In the genomic region with DNA sequence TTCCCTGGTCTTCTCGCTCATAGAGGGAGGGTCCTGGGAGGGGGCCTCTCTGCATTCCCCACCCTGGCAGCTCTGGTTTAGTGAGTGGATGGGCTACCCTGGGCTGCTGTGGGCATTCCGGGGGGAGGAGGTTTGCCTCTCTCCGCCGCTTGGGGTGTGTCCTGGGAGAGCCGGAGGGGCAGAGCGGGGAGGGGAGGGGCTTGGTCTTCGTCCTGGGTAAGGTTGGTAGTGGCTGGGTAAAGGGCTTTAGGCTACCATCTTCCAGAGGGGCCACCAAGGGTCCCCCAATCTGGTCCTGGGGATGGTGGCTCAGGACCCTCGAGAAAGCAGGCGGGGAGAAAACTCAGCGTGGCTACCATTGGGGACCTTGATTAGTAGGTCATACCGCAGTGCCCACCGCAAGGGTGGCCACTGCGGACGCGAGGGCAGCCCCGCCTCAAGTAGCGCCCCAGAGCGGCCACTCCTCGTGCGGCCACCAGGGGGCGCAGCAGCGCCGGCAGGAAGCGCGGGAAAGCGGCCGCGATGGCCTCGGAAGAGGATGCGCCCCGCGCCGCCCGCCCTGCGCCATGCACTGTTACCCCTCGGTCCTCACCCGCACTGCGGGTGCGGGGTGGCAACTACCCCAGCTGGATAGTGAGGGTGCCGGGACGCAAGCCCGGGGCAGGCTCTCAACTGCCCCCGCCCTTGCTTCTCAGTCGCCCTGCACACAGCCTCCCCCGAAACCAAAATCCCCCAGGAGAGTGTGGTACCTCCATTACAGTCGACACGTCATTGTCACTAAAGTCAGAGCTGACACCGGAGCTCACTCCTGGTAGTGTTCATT, we compare ENCODE assay signal across 1 cellular context.
TF ChIP-seq lines count a peak whose summit lies in the region.

No MANE protein-coding gene starts in this region.

TF ChIP-seq in HEK293, 187 proteins besides CTCF, POLR2A, EP300 and RAD21 (continued from another document and continues in another):
- TF ChIP-seq, protein P1, sequence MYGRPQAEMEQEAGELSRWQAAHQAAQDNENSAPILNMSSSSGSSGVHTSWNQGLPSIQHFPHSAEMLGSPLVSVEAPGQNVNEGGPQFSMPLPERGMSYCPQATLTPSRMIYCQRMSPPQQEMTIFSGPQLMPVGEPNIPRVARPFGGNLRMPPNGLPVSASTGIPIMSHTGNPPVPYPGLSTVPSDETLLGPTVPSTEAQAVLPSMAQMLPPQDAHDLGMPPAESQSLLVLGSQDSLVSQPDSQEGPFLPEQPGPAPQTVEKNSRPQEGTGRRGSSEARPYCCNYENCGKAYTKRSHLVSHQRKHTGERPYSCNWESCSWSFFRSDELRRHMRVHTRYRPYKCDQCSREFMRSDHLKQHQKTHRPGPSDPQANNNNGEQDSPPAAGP (tag by site-specific recombination; IDR thresholded peaks at IDR 0.05): peak; percentile 51; the same call in 1 of the 2 replicates
- peak; percentile 19; the same call in 1 of the 2 replicates for TF ChIP-seq WT1 (tag by site-specific recombination; IDR thresholded peaks at IDR 0.05)
- peak; percentile 70; the same call in 1 of the 2 replicates for TF ChIP-seq ZNF76 (tag by site-specific recombination; IDR thresholded peaks at IDR 0.05; ENCODE audit: borderline replicate concordance, low read depth)
- TF ChIP-seq ZNF121 (tag by site-specific recombination; IDR thresholded peaks at IDR 0.05): no peak
- TF ChIP-seq ZNF140 (tag by site-specific recombination; IDR thresholded peaks at IDR 0.05): no peak
- TF ChIP-seq, protein P2, sequence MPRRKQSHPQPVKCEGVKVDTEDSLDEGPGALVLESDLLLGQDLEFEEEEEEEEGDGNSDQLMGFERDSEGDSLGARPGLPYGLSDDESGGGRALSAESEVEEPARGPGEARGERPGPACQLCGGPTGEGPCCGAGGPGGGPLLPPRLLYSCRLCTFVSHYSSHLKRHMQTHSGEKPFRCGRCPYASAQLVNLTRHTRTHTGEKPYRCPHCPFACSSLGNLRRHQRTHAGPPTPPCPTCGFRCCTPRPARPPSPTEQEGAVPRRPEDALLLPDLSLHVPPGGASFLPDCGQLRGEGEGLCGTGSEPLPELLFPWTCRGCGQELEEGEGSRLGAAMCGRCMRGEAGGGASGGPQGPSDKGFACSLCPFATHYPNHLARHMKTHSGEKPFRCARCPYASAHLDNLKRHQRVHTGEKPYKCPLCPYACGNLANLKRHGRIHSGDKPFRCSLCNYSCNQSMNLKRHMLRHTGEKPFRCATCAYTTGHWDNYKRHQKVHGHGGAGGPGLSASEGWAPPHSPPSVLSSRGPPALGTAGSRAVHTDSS (tag by site-specific recombination; IDR thresholded peaks at IDR 0.05): peak; percentile 33; the same call in 1 of the 2 replicates
- TF ChIP-seq ZNF132 (tag by site-specific recombination; IDR thresholded peaks at IDR 0.05; ENCODE audit: borderline replicate concordance): no peak
- TF ChIP-seq ZNF10 (tag by site-specific recombination; IDR thresholded peaks at IDR 0.05): peak; percentile 42; the same call in 1 of the 2 replicates
- TF ChIP-seq, protein P3, sequence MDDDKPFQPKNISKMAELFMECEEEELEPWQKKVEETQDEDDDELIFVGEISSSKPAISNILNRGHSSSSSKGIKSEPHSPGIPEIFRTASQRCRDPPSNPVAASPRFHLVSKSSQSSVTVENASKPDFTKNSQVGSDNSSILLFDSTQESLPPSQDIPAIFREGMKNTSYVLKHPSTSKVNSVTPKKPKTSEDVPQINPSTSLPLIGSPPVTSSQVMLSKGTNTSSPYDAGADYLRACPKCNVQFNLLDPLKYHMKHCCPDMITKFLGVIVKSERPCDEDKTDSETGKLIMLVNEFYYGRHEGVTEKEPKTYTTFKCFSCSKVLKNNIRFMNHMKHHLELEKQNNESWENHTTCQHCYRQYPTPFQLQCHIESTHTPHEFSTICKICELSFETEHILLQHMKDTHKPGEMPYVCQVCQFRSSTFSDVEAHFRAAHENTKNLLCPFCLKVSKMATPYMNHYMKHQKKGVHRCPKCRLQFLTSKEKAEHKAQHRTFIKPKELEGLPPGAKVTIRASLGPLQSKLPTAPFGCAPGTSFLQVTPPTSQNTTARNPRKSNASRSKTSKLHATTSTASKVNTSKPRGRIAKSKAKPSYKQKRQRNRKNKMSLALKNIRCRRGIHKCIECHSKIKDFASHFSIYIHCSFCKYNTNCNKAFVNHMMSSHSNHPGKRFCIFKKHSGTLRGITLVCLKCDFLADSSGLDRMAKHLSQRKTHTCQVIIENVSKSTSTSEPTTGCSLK (tag by site-specific recombination; IDR thresholded peaks at IDR 0.05): no peak
- no peak for TF ChIP-seq ZNF626 (tag by site-specific recombination; IDR thresholded peaks at IDR 0.05)
- TF ChIP-seq ZNF654 (tag by site-specific recombination; IDR thresholded peaks at IDR 0.05; ENCODE audit: low read depth): peak; percentile 20
- TF ChIP-seq ZNF24 (tag by site-specific recombination; IDR thresholded peaks at IDR 0.05): peak; percentile 40
- TF ChIP-seq ZNF146 (tag by site-specific recombination; IDR thresholded peaks at IDR 0.05): peak; percentile 3; the same call in 1 of the 2 replicates
- TF ChIP-seq ZNF623 (tag by site-specific recombination; IDR thresholded peaks at IDR 0.05): no peak; the same call in 1 of the 2 replicates
- no peak for TF ChIP-seq ZNF747 (tag by site-specific recombination; IDR thresholded peaks at IDR 0.05)
- TF ChIP-seq, protein P4, sequence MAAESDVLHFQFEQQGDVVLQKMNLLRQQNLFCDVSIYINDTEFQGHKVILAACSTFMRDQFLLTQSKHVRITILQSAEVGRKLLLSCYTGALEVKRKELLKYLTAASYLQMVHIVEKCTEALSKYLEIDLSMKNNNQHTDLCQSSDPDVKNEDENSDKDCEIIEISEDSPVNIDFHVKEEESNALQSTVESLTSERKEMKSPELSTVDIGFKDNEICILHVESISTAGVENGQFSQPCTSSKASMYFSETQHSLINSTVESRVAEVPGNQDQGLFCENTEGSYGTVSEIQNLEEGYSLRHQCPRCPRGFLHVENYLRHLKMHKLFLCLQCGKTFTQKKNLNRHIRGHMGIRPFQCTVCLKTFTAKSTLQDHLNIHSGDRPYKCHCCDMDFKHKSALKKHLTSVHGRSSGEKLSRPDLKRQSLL (tag by site-specific recombination; IDR thresholded peaks at IDR 0.05): 0 out of 2 replicates have a peak, but pooled peaks have one; percentile 17
- peak; percentile 66; the same call in 1 of the 2 replicates for TF ChIP-seq ZXDB (tag by site-specific recombination; IDR thresholded peaks at IDR 0.05)
- no peak for TF ChIP-seq ZNF175 (tag by site-specific recombination; IDR thresholded peaks at IDR 0.05)
- TF ChIP-seq, protein P5, sequence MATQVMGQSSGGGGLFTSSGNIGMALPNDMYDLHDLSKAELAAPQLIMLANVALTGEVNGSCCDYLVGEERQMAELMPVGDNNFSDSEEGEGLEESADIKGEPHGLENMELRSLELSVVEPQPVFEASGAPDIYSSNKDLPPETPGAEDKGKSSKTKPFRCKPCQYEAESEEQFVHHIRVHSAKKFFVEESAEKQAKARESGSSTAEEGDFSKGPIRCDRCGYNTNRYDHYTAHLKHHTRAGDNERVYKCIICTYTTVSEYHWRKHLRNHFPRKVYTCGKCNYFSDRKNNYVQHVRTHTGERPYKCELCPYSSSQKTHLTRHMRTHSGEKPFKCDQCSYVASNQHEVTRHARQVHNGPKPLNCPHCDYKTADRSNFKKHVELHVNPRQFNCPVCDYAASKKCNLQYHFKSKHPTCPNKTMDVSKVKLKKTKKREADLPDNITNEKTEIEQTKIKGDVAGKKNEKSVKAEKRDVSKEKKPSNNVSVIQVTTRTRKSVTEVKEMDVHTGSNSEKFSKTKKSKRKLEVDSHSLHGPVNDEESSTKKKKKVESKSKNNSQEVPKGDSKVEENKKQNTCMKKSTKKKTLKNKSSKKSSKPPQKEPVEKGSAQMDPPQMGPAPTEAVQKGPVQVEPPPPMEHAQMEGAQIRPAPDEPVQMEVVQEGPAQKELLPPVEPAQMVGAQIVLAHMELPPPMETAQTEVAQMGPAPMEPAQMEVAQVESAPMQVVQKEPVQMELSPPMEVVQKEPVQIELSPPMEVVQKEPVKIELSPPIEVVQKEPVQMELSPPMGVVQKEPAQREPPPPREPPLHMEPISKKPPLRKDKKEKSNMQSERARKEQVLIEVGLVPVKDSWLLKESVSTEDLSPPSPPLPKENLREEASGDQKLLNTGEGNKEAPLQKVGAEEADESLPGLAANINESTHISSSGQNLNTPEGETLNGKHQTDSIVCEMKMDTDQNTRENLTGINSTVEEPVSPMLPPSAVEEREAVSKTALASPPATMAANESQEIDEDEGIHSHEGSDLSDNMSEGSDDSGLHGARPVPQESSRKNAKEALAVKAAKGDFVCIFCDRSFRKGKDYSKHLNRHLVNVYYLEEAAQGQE (tag by site-specific recombination; IDR thresholded peaks at IDR 0.05): no peak
- TF ChIP-seq ZBTB1 (tag by site-specific recombination; IDR thresholded peaks at IDR 0.05): no peak
- TF ChIP-seq, protein P6, sequence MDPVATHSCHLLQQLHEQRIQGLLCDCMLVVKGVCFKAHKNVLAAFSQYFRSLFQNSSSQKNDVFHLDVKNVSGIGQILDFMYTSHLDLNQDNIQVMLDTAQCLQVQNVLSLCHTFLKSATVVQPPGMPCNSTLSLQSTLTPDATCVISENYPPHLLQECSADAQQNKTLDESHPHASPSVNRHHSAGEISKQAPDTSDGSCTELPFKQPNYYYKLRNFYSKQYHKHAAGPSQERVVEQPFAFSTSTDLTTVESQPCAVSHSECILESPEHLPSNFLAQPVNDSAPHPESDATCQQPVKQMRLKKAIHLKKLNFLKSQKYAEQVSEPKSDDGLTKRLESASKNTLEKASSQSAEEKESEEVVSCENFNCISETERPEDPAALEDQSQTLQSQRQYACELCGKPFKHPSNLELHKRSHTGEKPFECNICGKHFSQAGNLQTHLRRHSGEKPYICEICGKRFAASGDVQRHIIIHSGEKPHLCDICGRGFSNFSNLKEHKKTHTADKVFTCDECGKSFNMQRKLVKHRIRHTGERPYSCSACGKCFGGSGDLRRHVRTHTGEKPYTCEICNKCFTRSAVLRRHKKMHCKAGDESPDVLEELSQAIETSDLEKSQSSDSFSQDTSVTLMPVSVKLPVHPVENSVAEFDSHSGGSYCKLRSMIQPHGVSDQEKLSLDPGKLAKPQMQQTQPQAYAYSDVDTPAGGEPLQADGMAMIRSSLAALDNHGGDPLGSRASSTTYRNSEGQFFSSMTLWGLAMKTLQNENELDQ (tag by site-specific recombination; IDR thresholded peaks at IDR 0.05; ENCODE audit: low read depth): no peak
- no peak for TF ChIP-seq MYNN (tag by site-specific recombination; IDR thresholded peaks at IDR 0.05; ENCODE audit: borderline replicate concordance)
- TF ChIP-seq ZNF48 (tag by site-specific recombination; IDR thresholded peaks at IDR 0.05): no peak
- TF ChIP-seq ZNF2 (tag by site-specific recombination; IDR thresholded peaks at IDR 0.05): peak; percentile 88
- TF ChIP-seq, protein P7, sequence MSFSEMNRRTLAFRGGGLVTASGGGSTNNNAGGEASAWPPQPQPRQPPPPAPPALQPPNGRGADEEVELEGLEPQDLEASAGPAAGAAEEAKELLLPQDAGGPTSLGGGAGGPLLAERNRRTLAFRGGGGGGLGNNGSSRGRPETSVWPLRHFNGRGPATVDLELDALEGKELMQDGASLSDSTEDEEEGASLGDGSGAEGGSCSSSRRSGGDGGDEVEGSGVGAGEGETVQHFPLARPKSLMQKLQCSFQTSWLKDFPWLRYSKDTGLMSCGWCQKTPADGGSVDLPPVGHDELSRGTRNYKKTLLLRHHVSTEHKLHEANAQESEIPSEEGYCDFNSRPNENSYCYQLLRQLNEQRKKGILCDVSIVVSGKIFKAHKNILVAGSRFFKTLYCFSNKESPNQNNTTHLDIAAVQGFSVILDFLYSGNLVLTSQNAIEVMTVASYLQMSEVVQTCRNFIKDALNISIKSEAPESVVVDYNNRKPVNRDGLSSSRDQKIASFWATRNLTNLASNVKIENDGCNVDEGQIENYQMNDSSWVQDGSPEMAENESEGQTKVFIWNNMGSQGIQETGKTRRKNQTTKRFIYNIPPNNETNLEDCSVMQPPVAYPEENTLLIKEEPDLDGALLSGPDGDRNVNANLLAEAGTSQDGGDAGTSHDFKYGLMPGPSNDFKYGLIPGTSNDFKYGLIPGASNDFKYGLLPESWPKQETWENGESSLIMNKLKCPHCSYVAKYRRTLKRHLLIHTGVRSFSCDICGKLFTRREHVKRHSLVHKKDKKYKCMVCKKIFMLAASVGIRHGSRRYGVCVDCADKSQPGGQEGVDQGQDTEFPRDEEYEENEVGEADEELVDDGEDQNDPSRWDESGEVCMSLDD (tag by site-specific recombination; IDR thresholded peaks at IDR 0.05): peak; percentile 95
- TF ChIP-seq ZNF791 (tag by site-specific recombination; IDR thresholded peaks at IDR 0.05): no peak
- no peak for TF ChIP-seq MEIS1 (CRISPR knock-in tag; IDR thresholded peaks at IDR 0.05; ENCODE audit: borderline replicate concordance)
- no peak for TF ChIP-seq ZNF266 (tag by site-specific recombination; IDR thresholded peaks at IDR 0.05; ENCODE audit: low read depth)
- TF ChIP-seq OVOL3 (tag by site-specific recombination; IDR thresholded peaks at IDR 0.05): no peak
- TF ChIP-seq, protein P8, sequence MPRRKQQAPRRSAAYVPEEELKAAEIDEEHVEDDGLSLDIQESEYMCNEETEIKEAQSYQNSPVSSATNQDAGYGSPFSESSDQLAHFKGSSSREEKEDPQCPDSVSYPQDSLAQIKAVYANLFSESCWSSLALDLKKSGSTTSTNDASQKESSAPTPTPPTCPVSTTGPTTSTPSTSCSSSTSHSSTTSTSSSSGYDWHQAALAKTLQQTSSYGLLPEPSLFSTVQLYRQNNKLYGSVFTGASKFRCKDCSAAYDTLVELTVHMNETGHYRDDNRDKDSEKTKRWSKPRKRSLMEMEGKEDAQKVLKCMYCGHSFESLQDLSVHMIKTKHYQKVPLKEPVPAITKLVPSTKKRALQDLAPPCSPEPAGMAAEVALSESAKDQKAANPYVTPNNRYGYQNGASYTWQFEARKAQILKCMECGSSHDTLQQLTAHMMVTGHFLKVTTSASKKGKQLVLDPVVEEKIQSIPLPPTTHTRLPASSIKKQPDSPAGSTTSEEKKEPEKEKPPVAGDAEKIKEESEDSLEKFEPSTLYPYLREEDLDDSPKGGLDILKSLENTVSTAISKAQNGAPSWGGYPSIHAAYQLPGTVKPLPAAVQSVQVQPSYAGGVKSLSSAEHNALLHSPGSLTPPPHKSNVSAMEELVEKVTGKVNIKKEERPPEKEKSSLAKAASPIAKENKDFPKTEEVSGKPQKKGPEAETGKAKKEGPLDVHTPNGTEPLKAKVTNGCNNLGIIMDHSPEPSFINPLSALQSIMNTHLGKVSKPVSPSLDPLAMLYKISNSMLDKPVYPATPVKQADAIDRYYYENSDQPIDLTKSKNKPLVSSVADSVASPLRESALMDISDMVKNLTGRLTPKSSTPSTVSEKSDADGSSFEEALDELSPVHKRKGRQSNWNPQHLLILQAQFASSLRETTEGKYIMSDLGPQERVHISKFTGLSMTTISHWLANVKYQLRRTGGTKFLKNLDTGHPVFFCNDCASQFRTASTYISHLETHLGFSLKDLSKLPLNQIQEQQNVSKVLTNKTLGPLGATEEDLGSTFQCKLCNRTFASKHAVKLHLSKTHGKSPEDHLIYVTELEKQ (tag by site-specific recombination; IDR thresholded peaks at IDR 0.05; ENCODE audit: borderline replicate concordance): 0 out of 2 replicates have a peak, but pooled peaks have one; percentile 17
- peak; percentile 52; the same call in 1 of the 2 replicates for TF ChIP-seq ZNF707 (tag by site-specific recombination; IDR thresholded peaks at IDR 0.05)
- TF ChIP-seq GLIS2 (tag by site-specific recombination; IDR thresholded peaks at IDR 0.05): peak; percentile 49; the same call in 1 of the 2 replicates
- TF ChIP-seq SP2 (tag by site-specific recombination; IDR thresholded peaks at IDR 0.05): no peak
- TF ChIP-seq ZNF670 (tag by site-specific recombination; IDR thresholded peaks at IDR 0.05; ENCODE audit: low read depth): no peak
- TF ChIP-seq KLF9 (tag by site-specific recombination; IDR thresholded peaks at IDR 0.05; ENCODE audit: low read depth): peak; percentile 22; the same call in 1 of the 2 replicates
- TF ChIP-seq ZNF555 (tag by site-specific recombination; conservative IDR thresholded peaks at IDR 0.05): no peak
- TF ChIP-seq ZNF423 (tag by site-specific recombination; IDR thresholded peaks at IDR 0.05): 0 out of 2 replicates have a peak, but pooled peaks have one; percentile 22
- TF ChIP-seq GLI4 (tag by site-specific recombination; IDR thresholded peaks at IDR 0.05): no peak
